25 cellular contexts compared by ENCODE assay signal in the genomic region with DNA sequence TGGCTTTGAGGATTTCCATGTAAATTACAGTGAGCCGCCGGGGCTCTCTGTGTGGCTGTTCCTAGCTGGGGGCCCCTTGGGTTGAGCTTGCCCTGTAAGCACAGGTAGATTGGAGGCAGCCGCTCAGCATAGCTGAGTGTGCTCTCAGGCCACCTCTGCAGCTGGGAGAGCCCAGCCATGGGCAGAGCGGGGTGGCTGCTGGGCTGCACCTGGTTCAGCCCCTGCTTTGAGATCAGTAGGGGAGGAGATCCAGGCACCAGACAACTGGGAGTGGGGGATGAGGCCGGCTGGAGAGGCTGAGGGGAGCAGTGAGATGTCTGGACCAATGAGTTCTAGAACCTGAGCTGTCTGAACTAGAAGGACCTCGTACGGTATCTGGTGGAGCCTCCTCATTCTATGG. TPM values are rescaled to one million over a fixed set of nuclear protein-coding genes. Genes with fewer than 3 reads are reported as not detected.
"Had no signal": no experiment of that assay in that cellular context is flagged by ENCODE, and none has a peak within 500 bp of the region (broad histone marks: within the 10 kb centered on the region; RNA-seq: fewer than 3 reads in every experiment).

No MANE protein-coding gene starts in this region.

- H3K4me3 ChIP-seq: right lobe of liver, smooth muscle cell, stomach, upper lobe of left lung had no signal

- ATAC-seq: left ventricle myocardium superior; right lobe of liver; stimulated activated memory B cell treated with anti-CD40 and anti-IgM and Interleukin-4, amounts not matched to agents 10 μg/mL and 1 μg/mL and 100 μg/mL, for 72 hours had no signal

- DNase-seq: activated CD4-positive, alpha-beta T cell treated with anti-CD3 and anti-CD28 coated beads for 4 hours; activated CD4-positive, alpha-beta T cell treated with anti-CD3 and anti-CD28 coated beads, Interleukin-2, amount 50 U/mL, for 48 hours; activated CD4-positive, CD25-positive, alpha-beta regulatory T cell; activated CD8-positive, alpha-beta memory T cell treated with anti-CD3 and anti-CD28 coated beads, Interleukin-2, amount 50 U/mL, for 48 hours; activated effector memory CD4-positive, alpha-beta T cell treated with Interleukin-2 at 50 U/mL for 16 hours; activated naive CD4-positive, alpha-beta T cell treated with anti-CD3 and anti-CD28 coated beads for 36 hours; activated naive CD8-positive, alpha-beta T cell treated with anti-CD3 and anti-CD28 coated beads, Interleukin-2, amount 10 ng/mL, durations not matched to agents 7 days and 5 days; activated T-cell treated with anti-CD3 and anti-CD28 coated beads, Interleukin-2, amount 50 U/mL, for 48 hours; amniotic stem cell; dermis blood vessel endothelial cell; effector CD8-positive, alpha-beta T cell; foreskin melanocyte; glutamatergic neuron; hypothalamus; left ventricle myocardium superior; naive B cell; occipital lobe; right lobe of liver; stimulated activated CD4-positive, alpha-beta T cell treated with anti-CD3 and anti-CD28 coated beads, Interleukin-15, amount 100 ng/mL, for 24 hours; stomach; T1000; upper lobe of left lung had no signal

- H3K9me3 ChIP-seq: right lobe of liver, stomach, upper lobe of left lung had no signal

- H3K36me3 ChIP-seq: right lobe of liver, stomach, upper lobe of left lung had no signal

- H3K27ac ChIP-seq: right lobe of liver, upper lobe of left lung had no signal

- H3K27me3 ChIP-seq: right lobe of liver, stomach, upper lobe of left lung had no signal

- H3K4me1 ChIP-seq: right lobe of liver had no signal

RNA-seq across cellular contexts. Expression of a gene that starts 44.8 kb away (rescaled TPM):
- total RNA-seq: bronchial epithelial cell had no signal
